Comparison of ENCODE assay signal across 9 cellular contexts in the genomic region with DNA sequence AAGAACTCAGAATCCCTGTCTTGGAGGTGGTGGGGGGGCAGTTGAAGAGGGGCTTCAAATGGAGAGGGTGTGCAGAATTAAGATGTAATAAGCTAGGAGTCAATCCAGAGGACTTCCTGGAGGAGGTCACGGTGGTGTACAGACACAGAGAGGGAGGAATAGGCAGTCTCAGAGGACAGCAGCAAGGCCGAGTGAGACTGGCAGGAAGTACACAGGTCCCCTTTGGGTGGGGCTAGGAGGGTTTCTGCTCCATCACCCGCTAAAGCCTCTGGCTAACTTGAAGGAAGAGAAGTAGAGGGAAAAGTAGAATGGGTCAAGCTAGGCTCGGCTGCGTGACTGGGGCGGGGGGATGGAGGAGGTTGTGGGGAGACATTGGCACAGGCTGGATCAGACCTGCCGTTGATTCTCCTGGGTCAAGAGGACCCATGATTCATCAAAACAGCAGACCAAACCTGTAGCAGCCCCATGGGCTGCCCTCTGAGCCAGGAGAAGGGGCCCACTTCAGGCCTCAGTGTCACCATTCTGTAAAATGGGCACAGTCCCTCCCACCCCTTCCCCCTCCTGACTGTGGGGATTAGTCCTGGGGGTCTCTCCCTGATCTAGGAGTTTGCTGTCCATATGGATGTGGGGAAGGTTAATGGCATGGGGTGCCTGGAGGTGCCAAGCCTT. TPM values are rescaled to one million over a fixed set of nuclear protein-coding genes. Genes with fewer than 3 reads are reported as not detected.
DNase-seq lines count a peak whose midpoint lies in the region; ATAC-seq, FAIRE-seq and TF ChIP-seq lines count a peak whose summit lies in the region.
"Had no signal": no experiment of that assay in that cellular context is flagged by ENCODE, and none has a peak within 500 bp of the region (broad histone marks: within the 10 kb centered on the region; RNA-seq: fewer than 3 reads in every experiment).

No MANE protein-coding gene starts in this region.

- H2AFZ ChIP-seq in K562 (ENCODE audit: low read depth, low read length), result no peak overlapping the region

- H3K9me1 ChIP-seq in K562 (ENCODE audit: control insufficient read depth, insufficient read depth, low read length), result no peaks in the 10 kb centered on the region

- in situ Hi-C loops in K562 (cut with MboI), result no loop called here

- H3K36me3 Mint-ChIP-seq in stimulated activated naive CD8-positive, alpha-beta T cell treated with anti-CD3 and anti-CD28 coated beads, Interleukin-15, Interleukin-2, amounts not matched to agents 100 ng/mL and 50 ng/mL, for 24 hours (ENCODE audit: low read depth), result no peaks in the 10 kb centered on the region
- H3K36me3 Mint-ChIP-seq in nephron progenitor cell (ENCODE audit: low read depth), result no peaks in the 10 kb centered on the region

- H3K4me3 ChIP-seq in K562, result no peak overlapping the region
- H3K4me3 ChIP-seq: SK-N-MC had no signal

- no peak for TF ChIP-seq CTCF in K562 (IDR thresholded peaks at IDR 0.05 in 2 of 3, conservative IDR thresholded peaks at IDR 0.05 in 1 of 3; ENCODE audit: insufficient read depth in 2 of 3, low read depth in 1 of 3, low read length in 3 of 3)
- TF ChIP-seq CTCF in nephron progenitor cell (IDR thresholded peaks at IDR 0.05), result no peak

- no peaks in the 10 kb centered on the region for H3K9me3 ChIP-seq in K562 (replicated peaks; ENCODE audit: control insufficient read depth, insufficient read depth, low read depth, low read length)

- H3K4me1 Mint-ChIP-seq in stimulated activated naive CD8-positive, alpha-beta T cell treated with anti-CD3 and anti-CD28 coated beads, Interleukin-15, Interleukin-2, amounts not matched to agents 100 ng/mL and 50 ng/mL, for 24 hours (ENCODE audit: low read depth), result peaks cover 46% of the 10 kb centered on the region
- peaks cover 51% of the 10 kb centered on the region for H3K4me1 Mint-ChIP-seq in stimulated activated naive CD8-positive, alpha-beta T cell treated with anti-CD3 and anti-CD28 coated beads, Interleukin-15, amount 100 ng/mL, for 72 hours
- peaks cover 65% of the 10 kb centered on the region for H3K4me1 Mint-ChIP-seq in nephron progenitor cell

- H3K9me3 Mint-ChIP-seq in stimulated activated naive CD8-positive, alpha-beta T cell treated with anti-CD3 and anti-CD28 coated beads, Interleukin-15, Interleukin-2, amounts not matched to agents 100 ng/mL and 50 ng/mL, for 24 hours, result no peaks in the 10 kb centered on the region
- no peaks in the 10 kb centered on the region for H3K9me3 Mint-ChIP-seq in stimulated activated naive CD8-positive, alpha-beta T cell treated with anti-CD3 and anti-CD28 coated beads, Interleukin-15, amount 100 ng/mL, for 72 hours
- H3K9me3 Mint-ChIP-seq in nephron progenitor cell, result no peaks in the 10 kb centered on the region

- H3K36me3 ChIP-seq in K562 (ENCODE audit: control insufficient read depth, insufficient read depth, low read length), result no peaks in the 10 kb centered on the region

- no peak overlapping the region for H3K9ac ChIP-seq in K562 (ENCODE audit: insufficient read depth in 1 of 2, low read depth in 2 of 2, low read length in 2 of 2)

- CTCF ChIA-PET in K562 (lab: Yijun Ruan, JAX; ENCODE audit: low intra/inter-chr PET ratio), result no interaction called here

- POLR2A ChIA-PET in K562 (lab: Yijun Ruan, JAX), result interaction anchor here (0.6 kb wide), 1 partner anchor 30 kb away, joined by 4 read pairs; no protein-coding TSS in a partner anchor

- no peak overlapping the region for H3K4me3 Mint-ChIP-seq in stimulated activated naive CD8-positive, alpha-beta T cell treated with anti-CD3 and anti-CD28 coated beads, Interleukin-15, Interleukin-2, amounts not matched to agents 100 ng/mL and 50 ng/mL, for 24 hours
- H3K4me3 Mint-ChIP-seq in stimulated activated naive CD8-positive, alpha-beta T cell treated with anti-CD3 and anti-CD28 coated beads, Interleukin-15, amount 100 ng/mL, for 72 hours, result peak overlapping the region in 1 of 2 donors; percentile 62
- H3K4me3 Mint-ChIP-seq in nephron progenitor cell, result no peak overlapping the region

- H4K20me1 ChIP-seq in K562 (replicated peaks; ENCODE audit: control insufficient read depth, insufficient read depth, low read length), result peaks cover 7% of the 10 kb centered on the region; the same call in 1 of the 2 replicates

- no peak for FAIRE-seq in K562 (lab: Jason Lieb, UNC)

- H3K27ac ChIP-seq in K562 (ENCODE audit: extremely low read depth, low read depth, low read length), result no peak overlapping the region
- H3K27ac ChIP-seq: SK-N-MC had no signal

- DNase-seq in stimulated activated naive CD8-positive, alpha-beta T cell treated with anti-CD3 and anti-CD28 coated beads, Interleukin-15, amount 100 ng/mL, for 72 hours, result no peak
- DNase-seq in K562 (ENCODE audit: extremely low read depth in 1 of 4, low spot score in 3 of 4), result no peak
- no peak for DNase-seq in nephron progenitor cell
- no peak for DNase-seq in GM19238 (ENCODE audit: insufficient read length, low spot score)
- no peak for DNase-seq in SKM-1 (lab: John Stamatoyannopoulos, UW; ENCODE audit: unreplicated experiment)
- no peak for DNase-seq in activated CD8-positive, alpha-beta memory T cell treated with anti-CD3 and anti-CD28 coated beads, Interleukin-2, amount 50 U/mL, for 48 hours

- H3K27ac Mint-ChIP-seq in stimulated activated naive CD8-positive, alpha-beta T cell treated with anti-CD3 and anti-CD28 coated beads, Interleukin-15, Interleukin-2, amounts not matched to agents 100 ng/mL and 50 ng/mL, for 24 hours, result peak overlapping the region; percentile 40
- peak overlapping the region in 1 of 2 donors; percentile 79 for H3K27ac Mint-ChIP-seq in stimulated activated naive CD8-positive, alpha-beta T cell treated with anti-CD3 and anti-CD28 coated beads, Interleukin-15, amount 100 ng/mL, for 72 hours
- H3K27ac Mint-ChIP-seq in nephron progenitor cell, result peak overlapping the region; percentile 66

- no peaks in the 10 kb centered on the region for H3K79me2 ChIP-seq in K562 (ENCODE audit: control insufficient read depth, insufficient read depth, low read length)

- TF ChIP-seq POLR2A in K562 (conservative IDR thresholded peaks at IDR 0.05), result no peak

- peaks cover 0 to under 1% of the 10 kb centered on the region in 2 experiments; a peak in 1 of 5 replicates for H3K27me3 ChIP-seq in K562 (ENCODE audit: control insufficient read depth in 2 of 2, insufficient read depth in 2 of 2, low read length in 2 of 2)

- peaks cover 19 to 45% of the 10 kb centered on the region in 2 experiments for H3K4me1 ChIP-seq in K562 (replicated peaks in 1 of 2; ENCODE audit: control insufficient read depth in 2 of 2, insufficient read depth in 2 of 2, low read length in 2 of 2)

- TF ChIP-seq EP300 in K562 (IDR thresholded peaks at IDR 0.05; ENCODE audit: low read length), result no peak

- BruUV-seq in K562 (replicated peaks; lab: Mats Ljungman, UMichigan), result no TSS peak

- 19% methylated on average over 5 of the region's 7 CpGs for WGBS in K562 (ENCODE audit: insufficient coverage, low coverage, missing lambda C conversion rate)

- H3K27me3 Mint-ChIP-seq in stimulated activated naive CD8-positive, alpha-beta T cell treated with anti-CD3 and anti-CD28 coated beads, Interleukin-15, Interleukin-2, amounts not matched to agents 100 ng/mL and 50 ng/mL, for 24 hours, result peaks cover 5% of the 10 kb centered on the region
- peaks cover 21% of the 10 kb centered on the region for H3K27me3 Mint-ChIP-seq in stimulated activated naive CD8-positive, alpha-beta T cell treated with anti-CD3 and anti-CD28 coated beads, Interleukin-15, amount 100 ng/mL, for 72 hours
- H3K27me3 Mint-ChIP-seq in nephron progenitor cell (ENCODE audit: low read depth, poor library complexity), result peaks cover 9% of the 10 kb centered on the region

- intact Hi-C loops in K562 (cut with micrococcal nuclease), result no loop called here

- no peak for ATAC-seq in stimulated activated naive CD8-positive, alpha-beta T cell treated with anti-CD3 and anti-CD28 coated beads, Interleukin-15, amount 100 ng/mL, for 72 hours
- ATAC-seq in K562, result no peak
- no peak for ATAC-seq in GM21526 (IDR thresholded peaks at IDR 0.05; ENCODE audit: low FRiP score, unreplicated experiment)

- no peak overlapping the region for H3K4me2 ChIP-seq in K562 (ENCODE audit: insufficient read depth, low read length)

- no peak for TF ChIP-seq RAD21 in K562 (CRISPR knock-in tag; conservative IDR thresholded peaks at IDR 0.05 in 1 of 2, IDR thresholded peaks at IDR 0.05 in 1 of 2)

RNA-seq across cellular contexts. Expression of a gene that starts 16.9 kb away (rescaled TPM):
- 0.07 and 1.1 TPM in 2 replicates for total RNA-seq in K562 (2011; cell fraction: chromatin; rRNA removed; ENCODE audit: low replicate concordance)
- total RNA-seq in K562 (2011; cell fraction: nucleolus; rRNA removed), result 0.39 and 1.2 TPM in 2 replicates
- total RNA-seq in K562 (2011; cell fraction: nucleoplasm; rRNA removed), result 0.22 and 0.23 TPM in 2 replicates
- total RNA-seq in K562 (2014; rRNA removed), result 0.08 TPM in 1 of 2 replicates, not detected in the other
- total RNA-seq in K562 (2014; rRNA removed; fragmentation: Illumina TruSeq; extraction: Trizol), result not detected in 2 replicates
- total RNA-seq in K562 (2015; rRNA removed; fragmentation: Illumina TruSeq; extraction: Trizol), result under 0.01 TPM in 1 of 2 replicates, not detected in the other
- total RNA-seq in K562 (2021), result 0.07 TPM in 2 replicates
- polyA plus RNA-seq in K562 (2011; rRNA removed), result 0.04 and 0.08 TPM in 2 replicates
- polyA plus RNA-seq in K562 (2011; cell fraction: cytosol; rRNA removed), result 0.06 and 0.16 TPM in 2 replicates
- polyA plus RNA-seq in K562 (2011; cell fraction: nucleus; rRNA removed), result 0.21 and 0.73 TPM in 2 replicates
- 0.10 and 0.32 TPM in 2 replicates for polyA plus RNA-seq in K562 (2012)
- 0.01 and 0.03 TPM in 2 replicates for polyA plus RNA-seq in K562 (2014; fragmentation: Illumina TruSeq; extraction: Trizol)
- polyA plus RNA-seq in K562 (2014; fragmentation: Nextera tagmentation; extraction: Ambion mirVana), result not detected
- polyA plus RNA-seq in K562 (2014; rRNA removed), result not detected in 2 replicates
- polyA minus RNA-seq in K562 (2011; rRNA and poly(A)+ RNA removed), result 0.09 and 0.11 TPM in 2 replicates
- polyA minus RNA-seq in K562 (2011; cell fraction: cytosol; rRNA and poly(A)+ RNA removed), result 0.29 and 0.73 TPM in 2 replicates
- polyA minus RNA-seq in K562 (2011; cell fraction: nucleus; rRNA and poly(A)+ RNA removed), result 0.33 and 0.40 TPM in 2 replicates

RNA-seq across cellular contexts. Expression of a gene that starts 48.1 kb away (rescaled TPM):
- total RNA-seq in K562 (2011; cell fraction: chromatin; rRNA removed; ENCODE audit: low replicate concordance), result 12.7 and 30.2 TPM in 2 replicates
- 20.0 and 22.7 TPM in 2 replicates for total RNA-seq in K562 (2011; cell fraction: nucleolus; rRNA removed)
- 17.2 and 19.9 TPM in 2 replicates for total RNA-seq in K562 (2011; cell fraction: nucleoplasm; rRNA removed)
- total RNA-seq in K562 (2014; rRNA removed) (10.0 and 13.0 TPM in 2 replicates), K562 (2014; rRNA removed; fragmentation: Illumina TruSeq; extraction: Trizol) (4.3 and 4.7 TPM in 2 replicates), K562 (2015; rRNA removed; fragmentation: Illumina TruSeq; extraction: Trizol) (8.3 and 8.8 TPM in 2 replicates), K562 (2021) (14.1 and 14.8 TPM in 2 replicates)
- polyA plus RNA-seq in K562 (2011; rRNA removed) (7.9 and 8.2 TPM in 2 replicates), K562 (2014; fragmentation: Illumina TruSeq; extraction: Trizol) (10.1 TPM in 2 replicates), K562 (2014; fragmentation: Nextera tagmentation; extraction: Ambion mirVana) (1 to 10 TPM; 1.4 to 1.8 TPM), K562 (2014; rRNA removed) (7.5 and 8.3 TPM in 2 replicates)
- polyA plus RNA-seq in K562 (2011; cell fraction: cytosol; rRNA removed), result 9.2 and 11.6 TPM in 2 replicates
- polyA plus RNA-seq in K562 (2011; cell fraction: nucleus; rRNA removed), result 16.8 and 25.3 TPM in 2 replicates
- polyA plus RNA-seq in K562 (2012), result 11.0 and 16.8 TPM in 2 replicates
- polyA minus RNA-seq in K562 (2011; rRNA and poly(A)+ RNA removed), result 10.9 and 12.8 TPM in 2 replicates
- polyA minus RNA-seq in K562 (2011; cell fraction: cytosol; rRNA and poly(A)+ RNA removed), result 11.5 and 12.8 TPM in 2 replicates
- polyA minus RNA-seq in K562 (2011; cell fraction: nucleus; rRNA and poly(A)+ RNA removed), result 10.5 and 12.7 TPM in 2 replicates

RNA-seq across cellular contexts. Expression of a gene that starts 55.7 kb away (rescaled TPM):
- total RNA-seq in K562 (2011; cell fraction: chromatin; rRNA removed; ENCODE audit: low replicate concordance), result 30.2 and 42.6 TPM in 2 replicates
- 67.6 and 76.2 TPM in 2 replicates for total RNA-seq in K562 (2011; cell fraction: nucleolus; rRNA removed)
- 56.2 and 65.3 TPM in 2 replicates for total RNA-seq in K562 (2011; cell fraction: nucleoplasm; rRNA removed)
- 140 and 159 TPM in 2 replicates for total RNA-seq in K562 (2014; rRNA removed)
- total RNA-seq in K562 (2014; rRNA removed; fragmentation: Illumina TruSeq; extraction: Trizol), result 74.4 and 74.6 TPM in 2 replicates
- total RNA-seq in K562 (2015; rRNA removed; fragmentation: Illumina TruSeq; extraction: Trizol), result 87.6 and 93.6 TPM in 2 replicates
- total RNA-seq in K562 (2021), result 113 and 124 TPM in 2 replicates
- 58.5 and 68.3 TPM in 2 replicates for polyA plus RNA-seq in K562 (2011; rRNA removed)
- 92.2 and 249 TPM in 2 replicates for polyA plus RNA-seq in K562 (2011; cell fraction: cytosol; rRNA removed)
- polyA plus RNA-seq in K562 (2011; cell fraction: nucleus; rRNA removed), result 55.6 and 61.8 TPM in 2 replicates
- 84.1 and 118 TPM in 2 replicates for polyA plus RNA-seq in K562 (2012)
- polyA plus RNA-seq in K562 (2014; fragmentation: Illumina TruSeq; extraction: Trizol), result 44.5 and 47.1 TPM in 2 replicates
- 10 to 100 TPM; 14.5 to 15.5 TPM for polyA plus RNA-seq in K562 (2014; fragmentation: Nextera tagmentation; extraction: Ambion mirVana)
- 160 and 161 TPM in 2 replicates for polyA plus RNA-seq in K562 (2014; rRNA removed)
- 15.4 and 19.4 TPM in 2 replicates for polyA minus RNA-seq in K562 (2011; rRNA and poly(A)+ RNA removed)
- polyA minus RNA-seq in K562 (2011; cell fraction: cytosol; rRNA and poly(A)+ RNA removed), result 32.6 and 34.2 TPM in 2 replicates
- polyA minus RNA-seq in K562 (2011; cell fraction: nucleus; rRNA and poly(A)+ RNA removed), result 26.5 and 42.5 TPM in 2 replicates
